In the genomic region with DNA sequence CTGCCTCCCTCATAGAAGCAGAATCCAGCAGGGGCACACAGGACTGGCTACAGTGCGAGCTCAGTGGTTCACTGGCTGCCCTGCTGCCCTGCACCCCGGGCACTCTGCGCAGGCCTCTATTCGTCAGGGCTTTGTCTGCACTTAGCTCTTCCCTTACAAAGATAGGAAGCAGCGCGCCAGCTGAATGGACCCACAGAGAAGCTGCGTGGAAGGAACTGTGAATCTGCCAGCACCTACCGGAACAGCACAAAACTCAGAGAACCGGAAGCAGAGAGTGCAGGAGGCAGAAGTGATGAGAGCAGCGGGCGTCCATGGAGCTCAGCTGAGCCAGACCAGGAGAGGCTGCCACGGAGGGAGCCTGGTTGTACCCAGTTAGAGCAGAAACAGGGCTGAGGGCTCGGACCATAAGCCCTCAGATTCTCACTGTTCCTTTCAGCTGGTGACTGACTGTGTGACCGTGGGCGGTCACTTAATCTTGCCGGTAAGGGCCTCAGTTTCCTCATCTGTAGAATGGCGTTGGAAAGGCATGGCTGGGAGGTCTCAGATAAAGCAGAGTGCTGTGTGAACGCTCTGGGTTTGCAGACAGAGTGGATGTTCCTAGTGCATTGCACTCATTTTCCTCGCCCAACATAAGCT, we compare ENCODE assay signal across 8 cellular contexts. TPM values are rescaled to one million over a fixed set of nuclear protein-coding genes. Genes with fewer than 3 reads are reported as not detected.
DNase-seq lines count a peak whose midpoint lies in the region; ATAC-seq and TF ChIP-seq lines count a peak whose summit lies in the region.

No MANE protein-coding gene starts in this region.

- peak overlapping the region; percentile 82 for H3K4me3 Mint-ChIP-seq in activated T-cell treated with anti-CD3 and anti-CD28 coated beads, Interleukin-2, amount 50 U/mL, for 4 hours
- peak overlapping the region; percentile 69 for H3K4me3 Mint-ChIP-seq in activated CD8-positive, alpha-beta T cell treated with anti-CD3 and anti-CD28 coated beads, Interleukin-2, amount 10 ng/mL, durations not matched to agents 7 days and 5 days

- CTCF ChIA-PET in activated CD8-positive, alpha-beta T cell treated with anti-CD3 and anti-CD28 coated beads, Interleukin-2, amount 10 ng/mL, durations not matched to agents 7 days and 5 days (lab: Charles Lee) = interaction anchor here (0.7 to 6.6 kb wide), 39 partner anchors 9 to 455 kb away, joined by 3 to 98 read pairs (median 4); a partner anchor contains a TSS

- no peak for TF ChIP-seq POLR2A in testis (IDR thresholded peaks at IDR 0.05)

- no peak overlapping the region for H3K27ac ChIP-seq in testis

- H3K9me3 ChIP-seq in testis = no peaks in the 10 kb centered on the region

- POLR2A ChIA-PET in activated CD8-positive, alpha-beta T cell treated with anti-CD3 and anti-CD28 coated beads, Interleukin-2, amount 10 ng/mL, durations not matched to agents 7 days and 5 days (lab: Charles Lee) = interaction anchor here (0.6 to 1.4 kb wide), 7 partner anchors 20 to 451 kb away, joined by 3 to 5 read pairs (median 3); a partner anchor contains a TSS

- peaks cover 9% of the 10 kb centered on the region for H3K27me3 Mint-ChIP-seq in activated T-cell treated with anti-CD3 and anti-CD28 coated beads, Interleukin-2, amount 50 U/mL, for 4 hours (ENCODE audit: low read depth)
- peaks cover 17% of the 10 kb centered on the region for H3K27me3 Mint-ChIP-seq in activated CD8-positive, alpha-beta T cell treated with anti-CD3 and anti-CD28 coated beads, Interleukin-2, amount 10 ng/mL, durations not matched to agents 7 days and 5 days (ENCODE audit: low read depth)

- H3K36me3 ChIP-seq in kidney epithelial cell (ENCODE audit: control insufficient read depth, insufficient read depth, low read length) (no peaks in the 10 kb centered on the region), testis (ENCODE audit: low read depth, missing control alignments) (no peaks in the 10 kb centered on the region)

- H3K4me3 ChIP-seq in kidney epithelial cell (ENCODE audit: low read depth, low read length) (no peak overlapping the region), testis (peak overlapping the region; percentile 45 to 46)

- H3K27me3 ChIP-seq in kidney epithelial cell (ENCODE audit: control insufficient read depth, insufficient read depth, low read length) (peaks cover 11% of the 10 kb centered on the region), testis (no peaks in the 10 kb centered on the region)

- no peak for ATAC-seq in activated T-cell treated with anti-CD3 and anti-CD28 coated beads, Interleukin-2, amount 50 U/mL, for 4 hours
- no peak for ATAC-seq in activated CD8-positive, alpha-beta T cell treated with anti-CD3 and anti-CD28 coated beads, Interleukin-2, amount 10 ng/mL, durations not matched to agents 7 days and 5 days
- no peak for ATAC-seq in HG03159 (IDR thresholded peaks at IDR 0.05; ENCODE audit: unreplicated experiment)

- peak overlapping the region; percentile 86 for H3K27ac Mint-ChIP-seq in activated CD8-positive, alpha-beta T cell treated with anti-CD3 and anti-CD28 coated beads, Interleukin-2, amount 10 ng/mL, durations not matched to agents 7 days and 5 days

- H3K4me1 ChIP-seq in testis = peaks cover 14% of the 10 kb centered on the region

- TF ChIP-seq CTCF in kidney epithelial cell (IDR thresholded peaks at IDR 0.05; ENCODE audit: insufficient read depth, low read length, poor library complexity, severe bottlenecking) = peak; percentile 0
- TF ChIP-seq CTCF in testis (IDR thresholded peaks at IDR 0.05) = no peak

- H3K9me3 Mint-ChIP-seq in activated T-cell treated with anti-CD3 and anti-CD28 coated beads, Interleukin-2, amount 50 U/mL, for 4 hours = no peaks in the 10 kb centered on the region
- no peaks in the 10 kb centered on the region for H3K9me3 Mint-ChIP-seq in activated CD8-positive, alpha-beta T cell treated with anti-CD3 and anti-CD28 coated beads, Interleukin-2, amount 10 ng/mL, durations not matched to agents 7 days and 5 days (ENCODE audit: insufficient read depth)

- intact Hi-C loops in testis (cut with DNase I; ENCODE audit: low total_unique reads) = loop anchor here (10.0 kb wide), 1 partner anchor 313 kb away; no protein-coding TSS in a partner anchor

- peaks cover 31% of the 10 kb centered on the region for H3K4me1 Mint-ChIP-seq in activated T-cell treated with anti-CD3 and anti-CD28 coated beads, Interleukin-2, amount 50 U/mL, for 4 hours (ENCODE audit: low read depth)
- H3K4me1 Mint-ChIP-seq in activated CD8-positive, alpha-beta T cell treated with anti-CD3 and anti-CD28 coated beads, Interleukin-2, amount 10 ng/mL, durations not matched to agents 7 days and 5 days (ENCODE audit: low read depth) = peaks cover 36% of the 10 kb centered on the region

- 35 to 65% methylated on average over 18 to 19 of the region's 19 CpGs for WGBS in testis, 2 donors

- no peak for DNase-seq in activated T-cell treated with anti-CD3 and anti-CD28 coated beads, Interleukin-2, amount 50 U/mL, for 4 hours
- DNase-seq in activated T-cell treated with anti-CD3 and anti-CD28 coated beads, Interleukin-2, amount 50 U/mL, for 48 hours = no peak
- no peak for DNase-seq in activated CD8-positive, alpha-beta T cell treated with anti-CD3 and anti-CD28 coated beads, Interleukin-2, amount 10 ng/mL, durations not matched to agents 7 days and 5 days
- DNase-seq in kidney epithelial cell (ENCODE audit: low read depth) = no peak
- no peak for DNase-seq in testis
- no peak for DNase-seq in NCI-H2081 (lab: John Stamatoyannopoulos, UW)
- no peak for DNase-seq in HT-29 (ENCODE audit: low spot score)

- H3K36me3 Mint-ChIP-seq in activated T-cell treated with anti-CD3 and anti-CD28 coated beads, Interleukin-2, amount 50 U/mL, for 4 hours (ENCODE audit: insufficient read depth) = peaks cover 4% of the 10 kb centered on the region
- H3K36me3 Mint-ChIP-seq in activated CD8-positive, alpha-beta T cell treated with anti-CD3 and anti-CD28 coated beads, Interleukin-2, amount 10 ng/mL, durations not matched to agents 7 days and 5 days (ENCODE audit: low read depth) = no peaks in the 10 kb centered on the region

RNA-seq across cellular contexts. Expression of a gene that starts 23.1 kb away (rescaled TPM):
- 1 to 10 TPM; 5.3 to 6.9 (median 6.7) TPM for total RNA-seq in activated T-cell treated with anti-CD3 and anti-CD28 coated beads, Interleukin-2, amount 50 U/mL, for 4 hours
- total RNA-seq in activated CD8-positive, alpha-beta T cell treated with anti-CD3 and anti-CD28 coated beads, Interleukin-2, amount 10 ng/mL, durations not matched to agents 7 days and 5 days = 10 to 100 TPM; 14.3 to 16.9 TPM
- total RNA-seq in kidney epithelial cell (14.2 and 18.6 TPM in 2 replicates), testis (10 to 100 TPM; 38.9 to 46.0 TPM)
- 23.3 TPM for polyA plus RNA-seq in testis (ENCODE audit: insufficient read depth, low read depth, low replicate concordance)
- 16.7 and 28.2 TPM in 2 replicates for total RNA-seq in HT-29 (2014; rRNA removed; shearing (Covaris generic))
